In the genomic region with DNA sequence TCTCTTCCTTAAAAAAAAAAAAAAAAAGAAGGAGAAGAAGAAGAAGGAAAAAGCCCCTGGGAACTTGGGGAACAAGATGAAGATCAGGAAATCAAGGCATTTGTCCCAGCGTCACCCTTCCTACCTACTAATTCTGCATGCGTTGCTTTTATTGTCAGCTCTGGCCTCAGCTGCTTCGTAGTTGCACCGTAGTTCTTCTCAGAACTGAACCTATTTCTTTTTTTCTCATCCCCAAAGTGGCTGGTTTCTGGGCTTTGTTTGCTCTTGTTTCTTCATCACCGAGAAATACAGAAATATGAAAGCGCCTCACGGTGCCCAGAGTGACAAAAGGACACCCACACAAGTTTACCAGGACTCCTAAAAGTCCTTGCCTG, we compare ENCODE assay signal across 2 cellular contexts.
TF ChIP-seq lines count a peak whose summit lies in the region.

No MANE protein-coding gene starts in this region.

TF ChIP-seq in H1, 55 proteins besides CTCF, POLR2A, EP300 and RAD21:
- TF ChIP-seq PHF8 (conservative IDR thresholded peaks at IDR 0.05; ENCODE audit: low read depth, low read length) (no peak), EZH2 (IDR thresholded peaks at IDR 0.05; ENCODE audit: low read depth, low read length, severe bottlenecking) (no peak), CHD2 (IDR thresholded peaks at IDR 0.05; ENCODE audit: low read length) (no peak)

TF ChIP-seq in neural cell, 6 proteins besides CTCF, POLR2A, EP300 and RAD21:
- TF ChIP-seq EZH2 (IDR thresholded peaks at IDR 0.05; ENCODE audit: borderline replicate concordance, insufficient read depth, low read length, poor library complexity, severe bottlenecking) (no peak), SMC3 (conservative IDR thresholded peaks at IDR 0.05; ENCODE audit: poor library complexity) (no peak), TAF1 (IDR thresholded peaks at IDR 0.05; ENCODE audit: low read depth) (no peak), POLR2AphosphoS5 (IDR thresholded peaks at IDR 0.05) (no peak), MXI1 (conservative IDR thresholded peaks at IDR 0.05; ENCODE audit: poor library complexity, severe bottlenecking) (no peak)
- TF ChIP-seq, protein P1, sequence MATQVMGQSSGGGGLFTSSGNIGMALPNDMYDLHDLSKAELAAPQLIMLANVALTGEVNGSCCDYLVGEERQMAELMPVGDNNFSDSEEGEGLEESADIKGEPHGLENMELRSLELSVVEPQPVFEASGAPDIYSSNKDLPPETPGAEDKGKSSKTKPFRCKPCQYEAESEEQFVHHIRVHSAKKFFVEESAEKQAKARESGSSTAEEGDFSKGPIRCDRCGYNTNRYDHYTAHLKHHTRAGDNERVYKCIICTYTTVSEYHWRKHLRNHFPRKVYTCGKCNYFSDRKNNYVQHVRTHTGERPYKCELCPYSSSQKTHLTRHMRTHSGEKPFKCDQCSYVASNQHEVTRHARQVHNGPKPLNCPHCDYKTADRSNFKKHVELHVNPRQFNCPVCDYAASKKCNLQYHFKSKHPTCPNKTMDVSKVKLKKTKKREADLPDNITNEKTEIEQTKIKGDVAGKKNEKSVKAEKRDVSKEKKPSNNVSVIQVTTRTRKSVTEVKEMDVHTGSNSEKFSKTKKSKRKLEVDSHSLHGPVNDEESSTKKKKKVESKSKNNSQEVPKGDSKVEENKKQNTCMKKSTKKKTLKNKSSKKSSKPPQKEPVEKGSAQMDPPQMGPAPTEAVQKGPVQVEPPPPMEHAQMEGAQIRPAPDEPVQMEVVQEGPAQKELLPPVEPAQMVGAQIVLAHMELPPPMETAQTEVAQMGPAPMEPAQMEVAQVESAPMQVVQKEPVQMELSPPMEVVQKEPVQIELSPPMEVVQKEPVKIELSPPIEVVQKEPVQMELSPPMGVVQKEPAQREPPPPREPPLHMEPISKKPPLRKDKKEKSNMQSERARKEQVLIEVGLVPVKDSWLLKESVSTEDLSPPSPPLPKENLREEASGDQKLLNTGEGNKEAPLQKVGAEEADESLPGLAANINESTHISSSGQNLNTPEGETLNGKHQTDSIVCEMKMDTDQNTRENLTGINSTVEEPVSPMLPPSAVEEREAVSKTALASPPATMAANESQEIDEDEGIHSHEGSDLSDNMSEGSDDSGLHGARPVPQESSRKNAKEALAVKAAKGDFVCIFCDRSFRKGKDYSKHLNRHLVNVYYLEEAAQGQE (IDR thresholded peaks at IDR 0.05; ENCODE audit: borderline replicate concordance): no peak
